In genomic region chr10:122495406-122496340, GRCh38 we compare ENCODE assay signal across 9 cellular contexts. TPM values are rescaled to one million over a fixed set of nuclear protein-coding genes. Genes with fewer than 3 reads are reported as not detected.
A peak's percentile ranks its signal among the peaks of the same experiment; 100 is the strongest.
DNase-seq lines count a peak whose midpoint lies in the region; FAIRE-seq and TF ChIP-seq lines count a peak whose summit lies in the region.
"Had no signal": no experiment of that assay in that cellular context is flagged by ENCODE, and none has a peak within 500 bp of the region (broad histone marks: within the 10 kb centered on the region; RNA-seq: fewer than 3 reads in every experiment).

No MANE protein-coding gene starts in this region.

- no peaks in the 10 kb centered on the region for H3K36me3 ChIP-seq in endodermal cell (ENCODE audit: control insufficient read depth, insufficient read depth, low read length)

- H3K4me1 Mint-ChIP-seq in endodermal cell (peaks cover 16% of the 10 kb centered on the region), nephron progenitor cell (peaks cover 54% of the 10 kb centered on the region)
- peaks cover 11% of the 10 kb centered on the region for H3K4me1 Mint-ChIP-seq in activated T-helper 2 cell treated with anti-CD3 and anti-CD28 coated beads, Interferon-gamma antibody, Interleukin-2, Interleukin-4, amounts not matched to agents 10 μg/mL and 5 μg/mL and 100 μg/mL, durations not matched to agents 14 hours and 24 hours and 36 hours (ENCODE audit: low read depth)

- no peaks in the 10 kb centered on the region for H3K9me3 ChIP-seq in endodermal cell (ENCODE audit: control insufficient read depth, low read length)

- WGBS in endodermal cell (ENCODE audit: insufficient coverage in 1 of 2, insufficient read length in 1 of 2), 2 experiments, result 43 to 51% methylated on average over 7 to 12 of the region's 12 CpGs

- TF ChIP-seq CTCF in endodermal cell (conservative IDR thresholded peaks at IDR 0.05) (peak; percentile 38), nephron progenitor cell (IDR thresholded peaks at IDR 0.05) (no peak)

- intact Hi-C loops in activated T-helper 2 cell treated with anti-CD3 and anti-CD28 coated beads, Interferon-gamma antibody, Interleukin-2, Interleukin-4, amounts not matched to agents 10 μg/mL and 5 μg/mL and 100 μg/mL, durations not matched to agents 14 hours and 24 hours and 36 hours (cut with micrococcal nuclease), result no loop called here

- H3K27ac Mint-ChIP-seq in endodermal cell (no peak overlapping the region), nephron progenitor cell (peak overlapping the region; percentile 29)
- no peak overlapping the region for H3K27ac Mint-ChIP-seq in activated T-helper 2 cell treated with anti-CD3 and anti-CD28 coated beads, Interferon-gamma antibody, Interleukin-2, Interleukin-4, amounts not matched to agents 10 μg/mL and 5 μg/mL and 100 μg/mL, durations not matched to agents 14 hours and 24 hours and 36 hours

- no peak for FAIRE-seq in GM12892 (lab: Jason Lieb, UNC)

- H3K9me3 Mint-ChIP-seq in endodermal cell (no peaks in the 10 kb centered on the region), nephron progenitor cell (no peaks in the 10 kb centered on the region)
- no peaks in the 10 kb centered on the region for H3K9me3 Mint-ChIP-seq in activated T-helper 2 cell treated with anti-CD3 and anti-CD28 coated beads, Interferon-gamma antibody, Interleukin-2, Interleukin-4, amounts not matched to agents 10 μg/mL and 5 μg/mL and 100 μg/mL, durations not matched to agents 14 hours and 24 hours and 36 hours

- H3K9ac ChIP-seq in endodermal cell (ENCODE audit: extremely low read depth, low read length, poor library complexity, severe bottlenecking), result no peak overlapping the region

- DNase-seq in ELF-1 (ENCODE audit: low read depth, low spot score) (peak; percentile 51), RKO (ENCODE audit: low spot score) (peak; percentile 41), endodermal cell (peak; percentile 92), nephron progenitor cell (no peak), GM12892 (ENCODE audit: insufficient read length) (no peak), putamen (ENCODE audit: low spot score) (no peak), NCI-H774 (lab: John Stamatoyannopoulos, UW) (no peak)
- DNase-seq in activated T-helper 2 cell treated with anti-CD3 and anti-CD28 coated beads, Interferon-gamma antibody, Interleukin-2, Interleukin-4, amounts not matched to agents 10 μg/mL and 5 μg/mL and 100 μg/mL, durations not matched to agents 14 hours and 24 hours and 36 hours (ENCODE audit: low spot score), result no peak
- DNase-seq: activated CD4-positive, alpha-beta T cell treated with anti-CD3 and anti-CD28 coated beads for 48 hours had no signal

- H3K27ac ChIP-seq in endodermal cell (ENCODE audit: low read depth, low read length), result no peak overlapping the region

- no peak overlapping the region for H3K4me3 ChIP-seq in endodermal cell (ENCODE audit: low read length)

- H3K4me3 Mint-ChIP-seq in endodermal cell (no peak overlapping the region), nephron progenitor cell (no peak overlapping the region)
- no peak overlapping the region for H3K4me3 Mint-ChIP-seq in activated T-helper 2 cell treated with anti-CD3 and anti-CD28 coated beads, Interferon-gamma antibody, Interleukin-2, Interleukin-4, amounts not matched to agents 10 μg/mL and 5 μg/mL and 100 μg/mL, durations not matched to agents 14 hours and 24 hours and 36 hours (ENCODE audit: low read depth)

- no peak for TF ChIP-seq POLR2A in GM12892 (IDR thresholded peaks at IDR 0.05; ENCODE audit: low read depth, low read length)

- peaks cover 3% of the 10 kb centered on the region for H3K4me1 ChIP-seq in endodermal cell (ENCODE audit: control insufficient read depth, insufficient read depth, low read length)

- no peaks in the 10 kb centered on the region for H3K36me3 Mint-ChIP-seq in endodermal cell (ENCODE audit: low read depth)
- no peaks in the 10 kb centered on the region for H3K36me3 Mint-ChIP-seq in nephron progenitor cell (ENCODE audit: low read depth)
- no peaks in the 10 kb centered on the region for H3K36me3 Mint-ChIP-seq in activated T-helper 2 cell treated with anti-CD3 and anti-CD28 coated beads, Interferon-gamma antibody, Interleukin-2, Interleukin-4, amounts not matched to agents 10 μg/mL and 5 μg/mL and 100 μg/mL, durations not matched to agents 14 hours and 24 hours and 36 hours (ENCODE audit: low read depth)

- peaks cover 34% of the 10 kb centered on the region for H3K27me3 Mint-ChIP-seq in endodermal cell (ENCODE audit: insufficient read depth)
- H3K27me3 Mint-ChIP-seq in nephron progenitor cell (ENCODE audit: low read depth, poor library complexity), result peaks cover 16% of the 10 kb centered on the region
- H3K27me3 Mint-ChIP-seq in activated T-helper 2 cell treated with anti-CD3 and anti-CD28 coated beads, Interferon-gamma antibody, Interleukin-2, Interleukin-4, amounts not matched to agents 10 μg/mL and 5 μg/mL and 100 μg/mL, durations not matched to agents 14 hours and 24 hours and 36 hours (ENCODE audit: low read depth), result peaks cover 22% of the 10 kb centered on the region

- H3K27me3 ChIP-seq in endodermal cell (ENCODE audit: control insufficient read depth, insufficient read depth, low read length, poor library complexity, severe bottlenecking), result peaks cover 18% of the 10 kb centered on the region

RNA-seq across cellular contexts. Expression of gene HTRA1, which starts 34.3 kb away (rescaled TPM):
- total RNA-seq in endodermal cell, result 1 to 10 TPM; 1.7 to 3.1 TPM
- polyA plus RNA-seq in endodermal cell (2013, experiment 1 of 2), result 39.5 TPM
- 37.5 TPM for polyA plus RNA-seq in endodermal cell (2013, experiment 2 of 2)
- not detected for polyA plus RNA-seq in GM12892 (2012; ENCODE audit: missing spikeins)
- not detected in 2 replicates for total RNA-seq in activated T-helper 2 cell treated with anti-CD3 and anti-CD28 coated beads, Interferon-gamma antibody, Interleukin-2, Interleukin-4, amounts not matched to agents 10 μg/mL and 5 μg/mL and 100 μg/mL, durations not matched to agents 14 hours and 24 hours and 36 hours

RNA-seq across cellular contexts. Expression of gene ARMS2, which starts 41.2 kb away (rescaled TPM):
- total RNA-seq in endodermal cell, result not detected
- polyA plus RNA-seq in endodermal cell (2013, experiment 1 of 2), result not detected
- polyA plus RNA-seq in endodermal cell (2013, experiment 2 of 2), result not detected
- polyA plus RNA-seq in GM12892 (2012; ENCODE audit: missing spikeins), result not detected
- not detected in 2 replicates for total RNA-seq in activated T-helper 2 cell treated with anti-CD3 and anti-CD28 coated beads, Interferon-gamma antibody, Interleukin-2, Interleukin-4, amounts not matched to agents 10 μg/mL and 5 μg/mL and 100 μg/mL, durations not matched to agents 14 hours and 24 hours and 36 hours

Comparison
In these comparisons a context has a peak if more than half of its experiments do, and no peak if none do; other contexts are left out.
1. DNase-seq: peak in ELF-1 (single experiment), RKO (single experiment) and endodermal cell (single experiment); none in nephron progenitor cell (single experiment), GM12892 (single experiment), activated T-helper 2 cell treated with anti-CD3 and anti-CD28 coated beads, Interferon-gamma antibody, Interleukin-2, Interleukin-4, amounts not matched to agents 10 μg/mL and 5 μg/mL and 100 μg/mL, durations not matched to agents 14 hours and 24 hours and 36 hours (single experiment), putamen (single experiment) and NCI-H774 (single experiment).